Comparison of ENCODE assay signal across 1 cellular context in genomic region chr5:123423278-123424149, GRCh38.
TF ChIP-seq lines count a peak whose summit lies in the region.

CEP120 (minus strand) TSS chr5:123423403; CDS start chr5:123422998, 405 bp downstream.

TF ChIP-seq in GM12878, 131 proteins besides CTCF, POLR2A, EP300 and RAD21 (continued from another document and continues in another):
- peak; percentile 57 for TF ChIP-seq ZNF687 (IDR thresholded peaks at IDR 0.05)
- TF ChIP-seq CBX3 (IDR thresholded peaks at IDR 0.05; ENCODE audit: borderline replicate concordance, low read depth) = no peak
- no peak for TF ChIP-seq SUPT20H (IDR thresholded peaks at IDR 0.05; ENCODE audit: borderline replicate concordance, control insufficient read depth, low read depth, low read length)
- peak; percentile 45; the same call in 1 of the 2 replicates for TF ChIP-seq ATF3 (IDR thresholded peaks at IDR 0.05; ENCODE audit: borderline replicate concordance, extremely low read depth, low read depth, low read length)
- no peak; the same call in 1 of the 2 replicates for TF ChIP-seq WRNIP1 (IDR thresholded peaks at IDR 0.05; ENCODE audit: borderline replicate concordance, low read depth, low read length)
- TF ChIP-seq SUZ12 (IDR thresholded peaks at IDR 0.05; ENCODE audit: unreplicated experiment) = no peak
- no peak for TF ChIP-seq ZBTB4 (CRISPR knock-in tag; IDR thresholded peaks at IDR 0.05)
- peak; percentile 86; the same call in 1 of the 2 replicates for TF ChIP-seq RCOR1 (conservative IDR thresholded peaks at IDR 0.05; ENCODE audit: low read depth, low read length)
- TF ChIP-seq ETV6 (conservative IDR thresholded peaks at IDR 0.05 in 1 of 2, IDR thresholded peaks at IDR 0.05 in 1 of 2; ENCODE audit: borderline replicate concordance in 1 of 2, low read depth in 1 of 2) = no peak
- TF ChIP-seq BCL3 (IDR thresholded peaks at IDR 0.05; ENCODE audit: borderline replicate concordance, insufficient read depth, low read depth, low read length, poor library complexity, severe bottlenecking) = peak; percentile 30
- TF ChIP-seq KDM1A (IDR thresholded peaks at IDR 0.05; ENCODE audit: borderline replicate concordance) = no peak
- TF ChIP-seq TBL1XR1 (IDR thresholded peaks at IDR 0.05; ENCODE audit: low read depth, low read length) = peak; percentile 74; the same call in 1 of the 2 replicates
- TF ChIP-seq CREM (IDR thresholded peaks at IDR 0.05; ENCODE audit: low read depth) = peak; percentile 70; the same call in 1 of the 2 replicates
- no peak for TF ChIP-seq ZNF274 (IDR thresholded peaks at IDR 0.05; ENCODE audit: insufficient read depth, insufficient read length)
- peak; percentile 9 for TF ChIP-seq RELA (IDR thresholded peaks at IDR 0.05; ENCODE audit: borderline replicate concordance, partially characterized antibody)
- no peak for TF ChIP-seq IRF5 (IDR thresholded peaks at IDR 0.05; ENCODE audit: borderline replicate concordance)
- TF ChIP-seq HCFC1 (IDR thresholded peaks at IDR 0.05; ENCODE audit: low read length) = peak; percentile 58
- TF ChIP-seq GABPA (IDR thresholded peaks at IDR 0.05; ENCODE audit: low read depth) = 0 out of 2 replicates have a peak, but pooled peaks have one; percentile 53
- no peak for TF ChIP-seq ZNF24 (IDR thresholded peaks at IDR 0.05)
- TF ChIP-seq E2F8 (IDR thresholded peaks at IDR 0.05; ENCODE audit: low read depth, partially characterized antibody) = no peak
- TF ChIP-seq SMC3 (IDR thresholded peaks at IDR 0.05; ENCODE audit: borderline replicate concordance, low read length) = peak; percentile 64
- no peak; the same call in 1 of the 2 replicates for TF ChIP-seq FOXK2 (IDR thresholded peaks at IDR 0.05)
- TF ChIP-seq BRCA1 (IDR thresholded peaks at IDR 0.05; ENCODE audit: low read depth, low read length) = no peak
- TF ChIP-seq STAT3 (IDR thresholded peaks at IDR 0.05; ENCODE audit: low read depth, low read length) = no peak
- TF ChIP-seq HDGF (IDR thresholded peaks at IDR 0.05) = 0 out of 2 replicates have a peak, but pooled peaks have one; percentile 55
- TF ChIP-seq MXI1 (IDR thresholded peaks at IDR 0.05; ENCODE audit: low read depth, low read length) = peak; percentile 74
- TF ChIP-seq NBN (IDR thresholded peaks at IDR 0.05) = peak; percentile 91
- TF ChIP-seq TARDBP (IDR thresholded peaks at IDR 0.05; ENCODE audit: borderline replicate concordance) = no peak; the same call in 1 of the 2 replicates
- TF ChIP-seq SREBF1 (IDR thresholded peaks at IDR 0.05; ENCODE audit: low read length) = no peak
- no peak for TF ChIP-seq BCLAF1 (IDR thresholded peaks at IDR 0.05)
- no peak; a peak in 1 of 4 replicates for TF ChIP-seq CEBPB (IDR thresholded peaks at IDR 0.05; ENCODE audit: borderline replicate concordance in 1 of 2, low read depth in 2 of 2, low read length in 2 of 2)
- TF ChIP-seq ELK1 (IDR thresholded peaks at IDR 0.05; ENCODE audit: low read depth, low read length) = no peak; the same call in 1 of the 2 replicates
- TF ChIP-seq ZBTB33 (IDR thresholded peaks at IDR 0.05) = no peak; the same call in 1 of the 2 replicates
- 0 out of 2 replicates have a peak, but pooled peaks have one; percentile 36 for TF ChIP-seq MEF2A (IDR thresholded peaks at IDR 0.05; ENCODE audit: insufficient read depth, low read depth, low read length)
